8 cellular contexts compared by ENCODE assay signal in genomic region chr3:8324727-8325126, GRCh38.
DNase-seq lines count a peak whose midpoint lies in the region; ATAC-seq, FAIRE-seq and TF ChIP-seq lines count a peak whose summit lies in the region.

No MANE protein-coding gene starts in this region.

- H3K27ac ChIP-seq in brain microvascular endothelial cell: no peak overlapping the region
- no peak overlapping the region for H3K27ac ChIP-seq in HepG2 (ENCODE audit: extremely low read length, insufficient read depth, low read length)

- H3K9me3 ChIP-seq in HepG2 (ENCODE audit: low read length): no peaks in the 10 kb centered on the region

- H3K79me2 ChIP-seq in HepG2 (ENCODE audit: insufficient read depth, low read length): no peaks in the 10 kb centered on the region

- peak; percentile 53 for FAIRE-seq in HepG2 (lab: Jason Lieb, UNC)

- no peak overlapping the region for H2AFZ ChIP-seq in HepG2 (ENCODE audit: low read length)

- H3K36me3 ChIP-seq in brain microvascular endothelial cell (replicated peaks) (no peaks in the 10 kb centered on the region), HepG2 (replicated peaks in 1 of 2; ENCODE audit: control insufficient read depth in 1 of 2, insufficient read depth in 2 of 2, low read length in 2 of 2) (no peaks in the 10 kb centered on the region)

- H3K4me2 ChIP-seq in HepG2 (ENCODE audit: low read depth, low read length): no peak overlapping the region

- TF ChIP-seq CTCF in brain microvascular endothelial cell (IDR thresholded peaks at IDR 0.05; ENCODE audit: low read depth, low read length, missing control alignments) (peak; percentile 87), HepG2 (CRISPR knock-in tag; IDR thresholded peaks at IDR 0.05) (peak; percentile 83)

- POLR2A ChIA-PET in HepG2 (lab: Yijun Ruan, JAX): no interaction called here

- TF ChIP-seq RAD21 in HepG2 (CRISPR knock-in tag; IDR thresholded peaks at IDR 0.05): peak; percentile 59; the same call in 1 of the 2 replicates

- no TSS peak for BruUV-seq in HepG2 (replicated peaks; lab: Mats Ljungman, UMichigan)

- H3K4me3 ChIP-seq in brain microvascular endothelial cell (ENCODE audit: low read depth, low read length) (no peak overlapping the region), HepG2 (replicated peaks in 1 of 3; ENCODE audit: insufficient read depth in 1 of 3, low read depth in 2 of 3, low read length in 3 of 3) (no peak overlapping the region)

- DNase-seq in 8988T (peak; percentile 53), T-helper 2 cell (peak; percentile 3 to 73 (median 35)), brain microvascular endothelial cell (peak; percentile 65), HepG2 (ENCODE audit: low spot score) (peak; percentile 27), NCI-H1105 treated with DMSO at 0.1 percent for 48 hours (lab: John Stamatoyannopoulos, UW) (no peak)
- DNase-seq in stimulated activated naive CD8-positive, alpha-beta T cell treated with anti-CD3 and anti-CD28 coated beads, Interleukin-15, Interleukin-2, amounts not matched to agents 100 U/mL and 50 U/mL, for 24 hours: peak; percentile 33

- WGBS in HepG2 (ENCODE audit: low lambda C conversion rate): 18% methylated on average over 3 of the region's 3 CpGs

- ATAC-seq in GM18498 (IDR thresholded peaks at IDR 0.05; ENCODE audit: unreplicated experiment): peak; percentile 89
- peak; percentile 93 for ATAC-seq in HG03280 (IDR thresholded peaks at IDR 0.05; ENCODE audit: unreplicated experiment)
- peak; percentile 100 for ATAC-seq in HepG2
- ATAC-seq in stimulated activated naive CD8-positive, alpha-beta T cell treated with anti-CD3 and anti-CD28 coated beads, Interleukin-15, Interleukin-2, amounts not matched to agents 100 U/mL and 50 U/mL, for 24 hours: no peak

- in situ Hi-C loops in brain microvascular endothelial cell (cut with HindIII; ENCODE audit: low pct_ligation_motif_present, low sequenced_read_pairs): no loop called here
- in situ Hi-C loops in HepG2 (cut with HindIII; ENCODE audit: extremely low pct_ligation_motif_present, low pct_unique_long_range_greater_than_20kb): loop anchor here (5.0 to 10.0 kb wide), 2 partner anchors 93 to 280 kb away; no protein-coding TSS in a partner anchor

- no peak for TF ChIP-seq EP300 in HepG2 (IDR thresholded peaks at IDR 0.05; ENCODE audit: low read depth in 2 of 2, low read length in 2 of 2)
- TF ChIP-seq EP300 in HepG2 (CRISPR knock-in tag; IDR thresholded peaks at IDR 0.05; ENCODE audit: borderline replicate concordance): no peak

- intact Hi-C loops in HepG2 (cut with micrococcal nuclease; ENCODE audit: unreplicated experiment): loop anchor here (1.0 to 5.0 kb wide), 2 partner anchors 93 to 298 kb away; no protein-coding TSS in a partner anchor

- H4K20me1 ChIP-seq in HepG2 (ENCODE audit: insufficient read depth, low read length): no peaks in the 10 kb centered on the region

- TF ChIP-seq POLR2A in HepG2 (IDR thresholded peaks at IDR 0.05; ENCODE audit: insufficient read depth in 1 of 2, low read depth in 2 of 2, low read length in 2 of 2): no peak

- no peaks in the 10 kb centered on the region for H3K27me3 ChIP-seq in brain microvascular endothelial cell (replicated peaks)
- no peaks in the 10 kb centered on the region for H3K27me3 ChIP-seq in HepG2 (ENCODE audit: control insufficient read depth in 1 of 2, insufficient read depth in 2 of 2, low read length in 2 of 2)

- no peaks in the 10 kb centered on the region for H3K4me1 ChIP-seq in HepG2 (ENCODE audit: insufficient read depth, low read length)

- CTCF ChIA-PET in HepG2 (lab: Yijun Ruan, JAX; ENCODE audit: low intra/inter-chr PET ratio, low total read pairs): interaction anchor here (1.1 to 3.5 kb wide), 2 partner anchors 93 to 298 kb away, joined by 3 to 32 read pairs; no protein-coding TSS in a partner anchor

- no peak overlapping the region for H3K9ac ChIP-seq in HepG2 (ENCODE audit: insufficient read depth, low read depth, low read length)

TF ChIP-seq in HepG2, 621 proteins besides CTCF, POLR2A, EP300 and RAD21:
- TF ChIP-seq ZNF552 (CRISPR knock-in tag; IDR thresholded peaks at IDR 0.05; ENCODE audit: borderline replicate concordance) (no peak), STAG1 (CRISPR knock-in tag; IDR thresholded peaks at IDR 0.05) (peak; percentile 78), ZNF577 (CRISPR knock-in tag; IDR thresholded peaks at IDR 0.05; ENCODE audit: borderline replicate concordance, low read depth) (no peak), TCF7 (IDR thresholded peaks at IDR 0.05; ENCODE audit: low read depth) (no peak), ZNF230 (CRISPR knock-in tag; IDR thresholded peaks at IDR 0.05) (no peak), ZNF609 (CRISPR knock-in tag; IDR thresholded peaks at IDR 0.05; ENCODE audit: borderline replicate concordance) (no peak), ZNF329 (CRISPR knock-in tag; IDR thresholded peaks at IDR 0.05; ENCODE audit: low read depth) (no peak), SMC3 (IDR thresholded peaks at IDR 0.05; ENCODE audit: low read length) (peak; percentile 85), ZBTB26 (CRISPR knock-in tag; IDR thresholded peaks at IDR 0.05; ENCODE audit: borderline replicate concordance) (no peak), MEIS1 (CRISPR knock-in tag; IDR thresholded peaks at IDR 0.05; ENCODE audit: borderline replicate concordance) (no peak), FOXM1 (CRISPR knock-in tag; IDR thresholded peaks at IDR 0.05) (no peak), U2AF2 (IDR thresholded peaks at IDR 0.05; ENCODE audit: low read depth, low read length) (no peak), ZSCAN20 (CRISPR knock-in tag; IDR thresholded peaks at IDR 0.05; ENCODE audit: borderline replicate concordance) (no peak)
